ENCODE assay signal across 15 cellular contexts in the genomic region with DNA sequence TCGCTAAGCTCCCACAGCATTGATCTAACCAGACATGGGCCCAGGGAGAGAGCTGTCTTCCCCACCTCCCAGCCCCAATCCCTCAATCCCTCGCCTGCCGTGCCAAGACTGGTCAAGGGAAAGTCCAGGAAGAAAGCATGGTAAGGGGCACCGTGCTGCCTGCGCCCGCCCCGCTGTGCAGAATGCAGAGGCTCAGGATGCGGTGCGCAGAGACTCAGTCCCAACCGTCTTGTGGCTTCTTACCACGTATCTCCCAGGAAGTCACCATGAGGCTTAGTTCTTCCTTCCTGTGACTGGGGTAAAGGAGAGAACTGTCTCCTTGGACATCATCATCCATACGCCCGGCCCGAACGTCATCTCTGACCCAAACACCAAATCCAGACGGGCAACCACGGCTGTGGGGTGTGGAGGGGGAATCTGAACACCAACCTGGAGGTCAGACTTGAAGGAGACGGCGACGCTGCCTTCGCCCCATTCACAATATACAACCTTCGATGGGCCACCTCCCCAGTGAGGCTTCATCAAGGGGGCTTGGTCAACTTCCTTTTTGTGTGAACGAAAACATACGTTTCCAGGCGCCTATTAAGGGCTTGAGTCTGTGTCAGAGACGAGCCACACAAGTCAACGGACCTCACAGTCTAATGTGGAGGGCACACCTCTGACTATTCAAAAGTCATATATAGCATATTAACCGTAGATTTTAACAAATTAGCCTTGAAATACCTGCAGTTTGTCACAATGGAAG. TPM values are rescaled to one million over a fixed set of nuclear protein-coding genes. Genes with fewer than 3 reads are reported as not detected.
DNase-seq lines count a peak whose midpoint lies in the region; ATAC-seq and TF ChIP-seq lines count a peak whose summit lies in the region.
"Not testable (repeated sequence)": the region's sequence is repeated elsewhere in the genome, so short reads cannot be mapped to it uniquely, and the experiment has no call there.
"Had no signal": no experiment of that assay in that cellular context is flagged by ENCODE, and none has a peak within 500 bp of the region (broad histone marks: within the 10 kb centered on the region; RNA-seq: fewer than 3 reads in every experiment).

No MANE protein-coding gene starts in this region.

- not testable (repeated sequence) for H3K9me3 Mint-ChIP-seq in activated CD8-positive, alpha-beta T cell treated with anti-CD3 and anti-CD28 coated beads, Interleukin-2, amount 10 ng/mL, durations not matched to agents 7 days and 5 days (ENCODE audit: insufficient read depth); activated naive CD8-positive, alpha-beta T cell treated with anti-CD3 and anti-CD28 coated beads for 36 hours; naive thymus-derived CD8-positive, alpha-beta T cell; stimulated activated naive B cell treated with anti-CD40 and anti-IgM and Interleukin-4, amounts not matched to agents 10 μg/mL and 1 μg/mL and 100 μg/mL, for 72 hours

- 78 to 89% (median 80%) methylated on average over 19 to 28 of the region's 28 CpGs for WGBS in heart left ventricle, 4 donors

- H3K27ac ChIP-seq in HL-60 (replicated peaks) (peak overlapping the region; percentile 97), Peyer's patch (peak overlapping the region; percentile 12 to 49 (median 31)), heart left ventricle (peak overlapping the region in 4 of 12 donors; percentile 29 to 90 (median 46))

- H3K27me3 Mint-ChIP-seq in activated CD8-positive, alpha-beta T cell treated with anti-CD3 and anti-CD28 coated beads, Interleukin-2, amount 10 ng/mL, durations not matched to agents 7 days and 5 days (ENCODE audit: low read depth); naive thymus-derived CD8-positive, alpha-beta T cell; stimulated activated naive B cell treated with anti-CD40 and anti-IgM and Interleukin-4, amounts not matched to agents 10 μg/mL and 1 μg/mL and 100 μg/mL, for 72 hours: not testable (repeated sequence)
- H3K27me3 Mint-ChIP-seq in activated naive CD8-positive, alpha-beta T cell treated with anti-CD3 and anti-CD28 coated beads for 36 hours: peaks cover 39% of the 10 kb centered on the region

- not testable (repeated sequence) for H3K36me3 ChIP-seq in Peyer's patch, heart left ventricle

- H3K9me3 ChIP-seq in Peyer's patch, heart left ventricle: not testable (repeated sequence)

- CTCF ChIA-PET in activated CD8-positive, alpha-beta T cell treated with anti-CD3 and anti-CD28 coated beads, Interleukin-2, amount 10 ng/mL, durations not matched to agents 7 days and 5 days (lab: Charles Lee): interaction anchor here (1.4 to 1.9 kb wide), 3 partner anchors 13 to 15 kb away, joined by 3 to 8 read pairs (median 7); no protein-coding TSS in a partner anchor

- peak overlapping the region; percentile 75 for H3K4me3 Mint-ChIP-seq in activated CD8-positive, alpha-beta T cell treated with anti-CD3 and anti-CD28 coated beads, Interleukin-2, amount 10 ng/mL, durations not matched to agents 7 days and 5 days
- peak overlapping the region; percentile 59 for H3K4me3 Mint-ChIP-seq in activated naive CD8-positive, alpha-beta T cell treated with anti-CD3 and anti-CD28 coated beads for 36 hours
- H3K4me3 Mint-ChIP-seq in naive thymus-derived CD8-positive, alpha-beta T cell: peak overlapping the region; percentile 65 to 89 (median 80)
- not testable (repeated sequence) for H3K4me3 Mint-ChIP-seq in stimulated activated naive B cell treated with anti-CD40 and anti-IgM and Interleukin-4, amounts not matched to agents 10 μg/mL and 1 μg/mL and 100 μg/mL, for 72 hours

- peak; percentile 53 to 68 for DNase-seq in AML-193 (lab: John Stamatoyannopoulos, UW)
- DNase-seq in HL-60 (ENCODE audit: low read depth in 1 of 2, low spot score in 1 of 2): peak; percentile 82 to 87
- DNase-seq in Peyer's patch; activated naive CD8-positive, alpha-beta T cell treated with anti-CD3 and anti-CD28 coated beads for 36 hours; heart left ventricle; stimulated activated naive B cell treated with anti-CD40 and anti-IgM and Interleukin-4, amounts not matched to agents 10 μg/mL and 1 μg/mL and 100 μg/mL, for 72 hours: not testable (repeated sequence)
- DNase-seq in activated CD8-positive, alpha-beta T cell treated with anti-CD3 and anti-CD28 coated beads, Interleukin-2, amount 10 ng/mL, durations not matched to agents 7 days and 5 days: peak; percentile 37
- DNase-seq in naive thymus-derived CD8-positive, alpha-beta T cell: peak in 1 of 10 donors; percentile 37

- peak overlapping the region; percentile 53 for H3K4me3 ChIP-seq in HL-60 (replicated peaks; ENCODE audit: insufficient read depth, low read length)
- not testable (repeated sequence) for H3K4me3 ChIP-seq in Peyer's patch
- H3K4me3 ChIP-seq in heart left ventricle: peak overlapping the region in 2 of 12 donors; percentile 24 to 50

- H3K4me1 ChIP-seq in Peyer's patch: peaks cover 0 to 11% (median 3%) of the 10 kb centered on the region in 4 donors
- H3K4me1 ChIP-seq in heart left ventricle: peaks cover 0 to 71% (median 0%) of the 10 kb centered on the region in 12 donors

- POLR2A ChIA-PET in activated CD8-positive, alpha-beta T cell treated with anti-CD3 and anti-CD28 coated beads, Interleukin-2, amount 10 ng/mL, durations not matched to agents 7 days and 5 days (lab: Charles Lee): interaction anchor here (1.2 to 2.3 kb wide), 2 partner anchors 10 to 13 kb away, joined by 4 to 12 read pairs; partner anchors contain the start of gene LAIR1
- POLR2A ChIA-PET in naive thymus-derived CD8-positive, alpha-beta T cell (lab: Charles Lee): interaction anchor here (1.4 kb wide), 1 partner anchor 13 kb away, joined by 6 read pairs; no protein-coding TSS in a partner anchor

- peak; percentile 24 for ATAC-seq in activated CD8-positive, alpha-beta T cell treated with anti-CD3 and anti-CD28 coated beads, Interleukin-2, amount 10 ng/mL, durations not matched to agents 7 days and 5 days
- peak; percentile 10 to 64 (median 22) for ATAC-seq in heart left ventricle
- peak in 1 of 2 donors; percentile 17 for ATAC-seq in naive thymus-derived CD8-positive, alpha-beta T cell
- ATAC-seq in stimulated activated naive B cell treated with anti-CD40 and anti-IgM and Interleukin-4, amounts not matched to agents 10 μg/mL and 1 μg/mL and 100 μg/mL, for 72 hours (replicated peaks): not testable (repeated sequence)

- H3K27ac Mint-ChIP-seq in activated CD8-positive, alpha-beta T cell treated with anti-CD3 and anti-CD28 coated beads, Interleukin-2, amount 10 ng/mL, durations not matched to agents 7 days and 5 days: peak overlapping the region; percentile 90
- H3K27ac Mint-ChIP-seq in activated naive CD8-positive, alpha-beta T cell treated with anti-CD3 and anti-CD28 coated beads for 36 hours: peak overlapping the region; percentile 74
- H3K27ac Mint-ChIP-seq in naive thymus-derived CD8-positive, alpha-beta T cell: peak overlapping the region in 9 of 10 donors; percentile 65 to 89 (median 79)
- H3K27ac Mint-ChIP-seq in stimulated activated naive B cell treated with anti-CD40 and anti-IgM and Interleukin-4, amounts not matched to agents 10 μg/mL and 1 μg/mL and 100 μg/mL, for 72 hours: peak overlapping the region; percentile 9

- TF ChIP-seq POLR2A in Peyer's patch (IDR thresholded peaks at IDR 0.05); heart left ventricle (IDR thresholded peaks at IDR 0.05): not testable (repeated sequence)

- intact Hi-C loops in heart left ventricle (cut with DNase I): not testable (repeated sequence)

- peaks cover 15% of the 10 kb centered on the region for H3K36me3 Mint-ChIP-seq in activated CD8-positive, alpha-beta T cell treated with anti-CD3 and anti-CD28 coated beads, Interleukin-2, amount 10 ng/mL, durations not matched to agents 7 days and 5 days (ENCODE audit: low read depth)
- H3K36me3 Mint-ChIP-seq in activated naive CD8-positive, alpha-beta T cell treated with anti-CD3 and anti-CD28 coated beads for 36 hours; naive thymus-derived CD8-positive, alpha-beta T cell; stimulated activated naive B cell treated with anti-CD40 and anti-IgM and Interleukin-4, amounts not matched to agents 10 μg/mL and 1 μg/mL and 100 μg/mL, for 72 hours: not testable (repeated sequence)

- H3K4me1 Mint-ChIP-seq in activated CD8-positive, alpha-beta T cell treated with anti-CD3 and anti-CD28 coated beads, Interleukin-2, amount 10 ng/mL, durations not matched to agents 7 days and 5 days (ENCODE audit: low read depth): peaks cover 83% of the 10 kb centered on the region
- H3K4me1 Mint-ChIP-seq in activated naive CD8-positive, alpha-beta T cell treated with anti-CD3 and anti-CD28 coated beads for 36 hours: peaks cover 66% of the 10 kb centered on the region
- peaks cover 41 to 88% (median 85%) of the 10 kb centered on the region in 4 donors for H3K4me1 Mint-ChIP-seq in naive thymus-derived CD8-positive, alpha-beta T cell
- H3K4me1 Mint-ChIP-seq in stimulated activated naive B cell treated with anti-CD40 and anti-IgM and Interleukin-4, amounts not matched to agents 10 μg/mL and 1 μg/mL and 100 μg/mL, for 72 hours: peaks cover 45 to 75% of the 10 kb centered on the region in 2 donors

- not testable (repeated sequence) for H3K27me3 ChIP-seq in HL-60 (ENCODE audit: insufficient read depth, poor library complexity, severe bottlenecking); Peyer's patch
- peaks cover 0 to 27% (median 0%) of the 10 kb centered on the region in 9 donors for H3K27me3 ChIP-seq in heart left ventricle

- not testable (repeated sequence) for TF ChIP-seq CTCF in HL-60 (IDR thresholded peaks at IDR 0.05; ENCODE audit: insufficient read depth, low read length); Peyer's patch (IDR thresholded peaks at IDR 0.05); heart left ventricle (IDR thresholded peaks at IDR 0.05)

RNA-seq across cellular contexts. Expression of gene LAIR1, which starts 10.6 kb away (rescaled TPM):
- total RNA-seq in Peyer's patch (10 to 100 TPM in 2 of 4 donors, 1 to 10 TPM in 2; 2.6 to 51.2 (median 10.0) TPM), heart left ventricle (100 to 1,000 TPM in 1 of 9 donors, 10 to 100 TPM in 1, 1 to 10 TPM in 7; 3.5 to 102 (median 5.4) TPM)
- total RNA-seq in activated CD8-positive, alpha-beta T cell treated with anti-CD3 and anti-CD28 coated beads, Interleukin-2, amount 10 ng/mL, durations not matched to agents 7 days and 5 days: 10 to 100 TPM; 92.8 to 97.6 TPM
- 10 to 100 TPM in 1 of 2 experiments, 1 to 10 TPM in 1; 9.0 to 10.1 TPM for total RNA-seq in activated naive CD8-positive, alpha-beta T cell treated with anti-CD3 and anti-CD28 coated beads for 36 hours
- polyA plus RNA-seq in heart left ventricle: 1 to 10 TPM; 2.9 to 5.3 TPM
- 10 to 100 TPM; 67.4 to 71.1 TPM for total RNA-seq in naive thymus-derived CD8-positive, alpha-beta T cell
- polyA plus RNA-seq in naive thymus-derived CD8-positive, alpha-beta T cell: 100 to 1,000 TPM in 1 of 3 donors, 10 to 100 TPM in 2; 58.3 to 104 (median 59.9) TPM
- total RNA-seq: endothelial cell of umbilical vein had no signal
- polyA plus RNA-seq: endothelial cell of umbilical vein had no signal

RNA-seq across cellular contexts. Expression of gene LILRA4, which starts 36.4 kb away (rescaled TPM):
- not detected for total RNA-seq in Peyer's patch
- total RNA-seq in activated CD8-positive, alpha-beta T cell treated with anti-CD3 and anti-CD28 coated beads, Interleukin-2, amount 10 ng/mL, durations not matched to agents 7 days and 5 days: not detected
- total RNA-seq in activated naive CD8-positive, alpha-beta T cell treated with anti-CD3 and anti-CD28 coated beads for 36 hours: under 1 TPM in 1 of 2 experiments, not detected in 1; 0.40 TPM
- not detected for total RNA-seq in heart left ventricle
- not detected for polyA plus RNA-seq in heart left ventricle
- total RNA-seq in naive thymus-derived CD8-positive, alpha-beta T cell: under 1 TPM in 1 of 2 experiments, not detected in 1; 0.44 TPM
- polyA plus RNA-seq in naive thymus-derived CD8-positive, alpha-beta T cell: not detected
- total RNA-seq: endothelial cell of umbilical vein, H7, left ventricle myocardium inferior, OCI-LY7, osteoblast, Right ventricle myocardium inferior, tibial nerve had no signal
- polyA plus RNA-seq: endothelial cell of umbilical vein had no signal

RNA-seq across cellular contexts. Expression of gene TTYH1, which starts 39.9 kb away (rescaled TPM):
- total RNA-seq in Peyer's patch: under 1 TPM in 1 of 4 donors, not detected in 3; 0.35 TPM
- 1 to 10 TPM in 1 of 2 experiments, under 1 TPM in 1; 0.99 to 1.3 TPM for total RNA-seq in activated CD8-positive, alpha-beta T cell treated with anti-CD3 and anti-CD28 coated beads, Interleukin-2, amount 10 ng/mL, durations not matched to agents 7 days and 5 days
- total RNA-seq in activated naive CD8-positive, alpha-beta T cell treated with anti-CD3 and anti-CD28 coated beads for 36 hours: 1 to 10 TPM in 1 of 2 experiments, under 1 TPM in 1; 0.98 to 1.8 TPM
- 1 to 10 TPM in 5 of 9 donors, under 1 TPM in 4; 0.46 to 6.9 (median 1.1) TPM for total RNA-seq in heart left ventricle
- polyA plus RNA-seq in heart left ventricle: 1 to 10 TPM in 1 of 2 donors, under 1 TPM in 1; 0.85 to 1.8 TPM
- total RNA-seq in naive thymus-derived CD8-positive, alpha-beta T cell: not detected
- polyA plus RNA-seq in naive thymus-derived CD8-positive, alpha-beta T cell: under 1 TPM in 2 of 3 donors, not detected in 1; 0.04 to 0.65 TPM
- total RNA-seq: endothelial cell of umbilical vein, osteoblast had no signal
- polyA plus RNA-seq: endothelial cell of umbilical vein had no signal

Comparison
In these comparisons a context has a peak if more than half of its experiments do, and no peak if none do; other contexts are left out.
1. H3K27ac Mint-ChIP-seq: peak in every context shown above with its lines; median percentile 90 in activated CD8-positive, alpha-beta T cell treated with anti-CD3 and anti-CD28 coated beads, Interleukin-2, amount 10 ng/mL, durations not matched to agents 7 days and 5 days; 79 in naive thymus-derived CD8-positive, alpha-beta T cell; 74 in activated naive CD8-positive, alpha-beta T cell treated with anti-CD3 and anti-CD28 coated beads for 36 hours; 9 in stimulated activated naive B cell treated with anti-CD40 and anti-IgM and Interleukin-4, amounts not matched to agents 10 μg/mL and 1 μg/mL and 100 μg/mL, for 72 hours.